In the genomic region with DNA sequence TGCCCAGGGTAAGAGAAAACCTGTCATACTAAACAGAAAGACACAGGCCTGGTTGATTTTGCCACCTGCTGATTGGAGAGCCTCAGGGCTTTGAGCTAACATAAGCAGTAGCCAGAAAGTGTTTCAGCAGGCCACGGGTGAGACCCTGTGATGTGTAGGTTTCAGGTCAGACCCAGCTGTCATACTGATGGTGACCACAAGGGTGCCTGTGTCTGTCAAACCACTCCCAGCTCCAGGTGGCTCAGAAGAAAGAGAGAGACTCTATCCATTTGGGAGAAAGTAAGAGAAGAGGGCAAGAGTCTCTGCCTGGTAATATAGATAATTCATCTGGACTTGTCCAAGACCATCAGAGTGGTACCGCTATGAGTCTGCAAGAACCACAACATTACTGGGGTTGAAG, we compare ENCODE assay signal across 1 cellular context.
TF ChIP-seq lines count a peak whose summit lies in the region.

No MANE protein-coding gene starts in this region.

TF ChIP-seq in GM23338, 12 proteins besides CTCF, POLR2A, EP300 and RAD21 (continued from another document):
- TF ChIP-seq, protein P1, sequence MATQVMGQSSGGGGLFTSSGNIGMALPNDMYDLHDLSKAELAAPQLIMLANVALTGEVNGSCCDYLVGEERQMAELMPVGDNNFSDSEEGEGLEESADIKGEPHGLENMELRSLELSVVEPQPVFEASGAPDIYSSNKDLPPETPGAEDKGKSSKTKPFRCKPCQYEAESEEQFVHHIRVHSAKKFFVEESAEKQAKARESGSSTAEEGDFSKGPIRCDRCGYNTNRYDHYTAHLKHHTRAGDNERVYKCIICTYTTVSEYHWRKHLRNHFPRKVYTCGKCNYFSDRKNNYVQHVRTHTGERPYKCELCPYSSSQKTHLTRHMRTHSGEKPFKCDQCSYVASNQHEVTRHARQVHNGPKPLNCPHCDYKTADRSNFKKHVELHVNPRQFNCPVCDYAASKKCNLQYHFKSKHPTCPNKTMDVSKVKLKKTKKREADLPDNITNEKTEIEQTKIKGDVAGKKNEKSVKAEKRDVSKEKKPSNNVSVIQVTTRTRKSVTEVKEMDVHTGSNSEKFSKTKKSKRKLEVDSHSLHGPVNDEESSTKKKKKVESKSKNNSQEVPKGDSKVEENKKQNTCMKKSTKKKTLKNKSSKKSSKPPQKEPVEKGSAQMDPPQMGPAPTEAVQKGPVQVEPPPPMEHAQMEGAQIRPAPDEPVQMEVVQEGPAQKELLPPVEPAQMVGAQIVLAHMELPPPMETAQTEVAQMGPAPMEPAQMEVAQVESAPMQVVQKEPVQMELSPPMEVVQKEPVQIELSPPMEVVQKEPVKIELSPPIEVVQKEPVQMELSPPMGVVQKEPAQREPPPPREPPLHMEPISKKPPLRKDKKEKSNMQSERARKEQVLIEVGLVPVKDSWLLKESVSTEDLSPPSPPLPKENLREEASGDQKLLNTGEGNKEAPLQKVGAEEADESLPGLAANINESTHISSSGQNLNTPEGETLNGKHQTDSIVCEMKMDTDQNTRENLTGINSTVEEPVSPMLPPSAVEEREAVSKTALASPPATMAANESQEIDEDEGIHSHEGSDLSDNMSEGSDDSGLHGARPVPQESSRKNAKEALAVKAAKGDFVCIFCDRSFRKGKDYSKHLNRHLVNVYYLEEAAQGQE (IDR thresholded peaks at IDR 0.05; ENCODE audit: unreplicated experiment) = no peak
- TF ChIP-seq NANOG (IDR thresholded peaks at IDR 0.05; ENCODE audit: borderline replicate concordance) (no peak), POLR2AphosphoS5 (IDR thresholded peaks at IDR 0.05; ENCODE audit: low read depth) (no peak)
- TF ChIP-seq, protein P2, sequence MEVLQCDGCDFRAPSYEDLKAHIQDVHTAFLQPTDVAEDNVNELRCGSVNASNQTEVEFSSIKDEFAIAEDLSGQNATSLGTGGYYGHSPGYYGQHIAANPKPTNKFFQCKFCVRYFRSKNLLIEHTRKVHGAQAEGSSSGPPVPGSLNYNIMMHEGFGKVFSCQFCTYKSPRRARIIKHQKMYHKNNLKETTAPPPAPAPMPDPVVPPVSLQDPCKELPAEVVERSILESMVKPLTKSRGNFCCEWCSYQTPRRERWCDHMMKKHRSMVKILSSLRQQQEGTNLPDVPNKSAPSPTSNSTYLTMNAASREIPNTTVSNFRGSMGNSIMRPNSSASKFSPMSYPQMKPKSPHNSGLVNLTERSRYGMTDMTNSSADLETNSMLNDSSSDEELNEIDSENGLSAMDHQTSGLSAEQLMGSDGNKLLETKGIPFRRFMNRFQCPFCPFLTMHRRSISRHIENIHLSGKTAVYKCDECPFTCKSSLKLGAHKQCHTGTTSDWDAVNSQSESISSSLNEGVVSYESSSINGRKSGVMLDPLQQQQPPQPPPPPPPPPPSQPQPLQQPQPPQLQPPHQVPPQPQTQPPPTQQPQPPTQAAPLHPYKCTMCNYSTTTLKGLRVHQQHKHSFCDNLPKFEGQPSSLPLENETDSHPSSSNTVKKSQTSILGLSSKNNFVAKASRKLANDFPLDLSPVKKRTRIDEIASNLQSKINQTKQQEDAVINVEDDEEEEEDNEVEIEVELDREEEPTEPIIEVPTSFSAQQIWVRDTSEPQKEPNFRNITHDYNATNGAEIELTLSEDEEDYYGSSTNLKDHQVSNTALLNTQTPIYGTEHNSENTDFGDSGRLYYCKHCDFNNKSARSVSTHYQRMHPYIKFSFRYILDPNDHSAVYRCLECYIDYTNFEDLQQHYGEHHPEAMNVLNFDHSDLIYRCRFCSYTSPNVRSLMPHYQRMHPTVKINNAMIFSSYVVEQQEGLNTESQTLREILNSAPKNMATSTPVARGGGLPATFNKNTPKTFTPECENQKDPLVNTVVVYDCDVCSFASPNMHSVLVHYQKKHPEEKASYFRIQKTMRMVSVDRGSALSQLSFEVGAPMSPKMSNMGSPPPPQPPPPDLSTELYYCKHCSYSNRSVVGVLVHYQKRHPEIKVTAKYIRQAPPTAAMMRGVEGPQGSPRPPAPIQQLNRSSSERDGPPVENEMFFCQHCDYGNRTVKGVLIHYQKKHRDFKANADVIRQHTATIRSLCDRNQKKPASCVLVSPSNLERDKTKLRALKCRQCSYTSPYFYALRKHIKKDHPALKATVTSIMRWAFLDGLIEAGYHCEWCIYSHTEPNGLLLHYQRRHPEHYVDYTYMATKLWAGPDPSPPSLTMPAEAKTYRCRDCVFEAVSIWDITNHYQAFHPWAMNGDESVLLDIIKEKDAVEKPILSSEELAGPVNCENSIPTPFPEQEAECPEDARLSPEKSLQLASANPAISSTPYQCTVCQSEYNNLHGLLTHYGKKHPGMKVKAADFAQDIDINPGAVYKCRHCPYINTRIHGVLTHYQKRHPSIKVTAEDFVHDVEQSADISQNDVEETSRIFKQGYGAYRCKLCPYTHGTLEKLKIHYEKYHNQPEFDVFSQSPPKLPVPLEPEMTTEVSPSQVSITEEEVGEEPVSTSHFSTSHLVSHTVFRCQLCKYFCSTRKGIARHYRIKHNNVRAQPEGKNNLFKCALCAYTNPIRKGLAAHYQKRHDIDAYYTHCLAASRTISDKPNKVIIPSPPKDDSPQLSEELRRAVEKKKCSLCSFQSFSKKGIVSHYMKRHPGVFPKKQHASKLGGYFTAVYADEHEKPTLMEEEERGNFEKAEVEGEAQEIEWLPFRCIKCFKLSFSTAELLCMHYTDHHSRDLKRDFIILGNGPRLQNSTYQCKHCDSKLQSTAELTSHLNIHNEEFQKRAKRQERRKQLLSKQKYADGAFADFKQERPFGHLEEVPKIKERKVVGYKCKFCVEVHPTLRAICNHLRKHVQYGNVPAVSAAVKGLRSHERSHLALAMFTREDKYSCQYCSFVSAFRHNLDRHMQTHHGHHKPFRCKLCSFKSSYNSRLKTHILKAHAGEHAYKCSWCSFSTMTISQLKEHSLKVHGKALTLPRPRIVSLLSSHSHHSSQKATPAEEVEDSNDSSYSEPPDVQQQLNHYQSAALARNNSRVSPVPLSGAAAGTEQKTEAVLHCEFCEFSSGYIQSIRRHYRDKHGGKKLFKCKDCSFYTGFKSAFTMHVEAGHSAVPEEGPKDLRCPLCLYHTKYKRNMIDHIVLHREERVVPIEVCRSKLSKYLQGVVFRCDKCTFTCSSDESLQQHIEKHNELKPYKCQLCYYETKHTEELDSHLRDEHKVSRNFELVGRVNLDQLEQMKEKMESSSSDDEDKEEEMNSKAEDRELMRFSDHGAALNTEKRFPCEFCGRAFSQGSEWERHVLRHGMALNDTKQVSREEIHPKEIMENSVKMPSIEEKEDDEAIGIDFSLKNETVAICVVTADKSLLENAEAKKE (CRISPR knock-in tag; IDR thresholded peaks at IDR 0.05) = no peak
